ENCODE assay signal across 34 cellular contexts in genomic region chr1:196866974-196867373, GRCh38. TPM values are rescaled to one million over a fixed set of nuclear protein-coding genes. Genes with fewer than 3 reads are reported as not detected.
"Had no signal": no experiment of that assay in that cellular context is flagged by ENCODE, and none has a peak within 500 bp of the region (broad histone marks: within the 10 kb centered on the region; RNA-seq: fewer than 3 reads in every experiment).

No MANE protein-coding gene starts in this region.

- H3K4me1 ChIP-seq: Peyer's patch, SJSA1 had no signal

- H3K4me2 ChIP-seq: KMS-11, SK-N-SH had no signal

- H3K9me3 ChIP-seq: Peyer's patch, SJSA1, SK-N-SH had no signal

- H3K27ac ChIP-seq: KMS-11, Peyer's patch, SJSA1 had no signal

- H3K4me3 ChIP-seq: Peyer's patch, SJSA1 had no signal

- H3K9ac ChIP-seq: KMS-11, SK-N-SH had no signal

- H3K36me3 ChIP-seq: Peyer's patch, SJSA1 had no signal

- DNase-seq: Karpas-422, NCI-H1048, NCI-H1092 treated with DMSO at 0.1 percent for 48 hours, NCI-H1105 treated with DMSO at 0.1 percent for 48 hours, NCI-H1417, NCI-H1436, NCI-H146, NCI-H1694, NCI-H187, NCI-H1930, NCI-H2029 treated with DMSO at 0.1 percent for 48 hours, NCI-H2081 treated with DMSO at 0.1 percent for 48 hours, NCI-H2107, NCI-H2171, NCI-H226, NCI-H446 treated with DMSO at 0.1 percent for 48 hours, NCI-H510A, NCI-H524, NCI-H526, NCI-H69, NCI-H748 treated with DMSO at 0.1 percent for 48 hours, NCI-H82, OCI-M1, PC-3, Peyer's patch, Right ventricle myocardium superior, RPMI8226, SHP77 treated with DMSO at 0.1 percent for 48 hours, SK-N-SH, SW 1271 had no signal

- ATAC-seq: PC-3 had no signal

- H3K9me2 ChIP-seq: SK-N-SH had no signal

- H3K27me3 ChIP-seq: Peyer's patch, SJSA1 had no signal

RNA-seq across cellular contexts. Expression of gene CFHR4, which starts 20.9 kb away (rescaled TPM):
- total RNA-seq: LHCN-M2, MCF 10A, PC-3, Peyer's patch, Right ventricle myocardium superior, SJSA1 had no signal

RNA-seq across cellular contexts. Expression of gene CFHR1, which starts 47.4 kb away (rescaled TPM):
- total RNA-seq: LHCN-M2, MCF 10A, PC-3, Peyer's patch, Right ventricle myocardium superior, SJSA1 had no signal
